In genomic region chr1:35873243-35873642, GRCh38 we compare ENCODE assay signal across 21 cellular contexts.
"Had no signal": no experiment of that assay in that cellular context is flagged by ENCODE, and none has a peak within 500 bp of the region (broad histone marks: within the 10 kb centered on the region; RNA-seq: fewer than 3 reads in every experiment).

No MANE protein-coding gene starts in this region.

- H3K4me3 ChIP-seq: PC-9, Peyer's patch, SJCRH30 had no signal

- H3K27ac ChIP-seq: PC-9, Peyer's patch, SJCRH30 had no signal

- H3K36me3 ChIP-seq: Peyer's patch, SJCRH30 had no signal

- ATAC-seq: Right ventricle myocardium inferior, SK-N-SH treated with all-trans-retinoic acid at 6 μM for 48 hours, T-helper 17 cell had no signal

- H2AFZ ChIP-seq: PC-9 had no signal

- H3K27me3 ChIP-seq: Peyer's patch, SJCRH30 had no signal

- H3K9me3 ChIP-seq: Peyer's patch, SJCRH30 had no signal

- DNase-seq: KBM-7; NCI-H1092; NCI-H1436; NCI-H1694; NCI-H187 treated with DMSO at 0.1 percent for 48 hours; NCI-H2029 treated with DMSO at 0.1 percent for 48 hours; NCI-H2227 treated with DMSO at 0.1 percent for 48 hours; NCI-H510A; NCI-H524 treated with DMSO at 0.1 percent for 48 hours; NCI-H69; NCI-H774; NK-92 treated with Interleukin-12 subunit alpha and Interleukin-12 subunit beta, amount 100 ng/mL, for 24 hours; OCI-M1; PC-9; Peyer's patch; SHP77 treated with DMSO at 0.1 percent for 48 hours; SJCRH30; T-helper 1 cell; T-helper 17 cell had no signal

- H3K4me2 ChIP-seq: PC-9 had no signal

- H3K4me1 ChIP-seq: Peyer's patch, SJCRH30 had no signal
